Comparison of ENCODE assay signal across 1 cellular context in genomic region chr5:38347040-38347763, GRCh38.
TF ChIP-seq lines count a peak whose summit lies in the region.

No MANE protein-coding gene starts in this region.

TF ChIP-seq in HepG2, 621 proteins besides CTCF, POLR2A, EP300 and RAD21:
- TF ChIP-seq ATF7 (IDR thresholded peaks at IDR 0.05): peak; percentile 66; the same call in 1 of the 2 replicates
- no peak for TF ChIP-seq ATF7 (CRISPR knock-in tag; IDR thresholded peaks at IDR 0.05)
- TF ChIP-seq E2F1 (CRISPR knock-in tag; IDR thresholded peaks at IDR 0.05): no peak
- TF ChIP-seq ZNF557 (CRISPR knock-in tag; IDR thresholded peaks at IDR 0.05): no peak
TF ChIP-seq in HepG2: peak in this region for 1.
